In genomic region chr2:223865907-223866508, GRCh38 we compare ENCODE assay signal across 12 cellular contexts. TPM values are rescaled to one million over a fixed set of nuclear protein-coding genes. Genes with fewer than 3 reads are reported as not detected.
DNase-seq lines count a peak whose midpoint lies in the region; ATAC-seq and TF ChIP-seq lines count a peak whose summit lies in the region.
"Had no signal": no experiment of that assay in that cellular context is flagged by ENCODE, and none has a peak within 500 bp of the region (broad histone marks: within the 10 kb centered on the region; RNA-seq: fewer than 3 reads in every experiment).

No MANE protein-coding gene starts in this region.

- peaks cover 24% of the 10 kb centered on the region for H3K4me1 Mint-ChIP-seq in activated naive CD4-positive, alpha-beta T cell treated with anti-CD3 and anti-CD28 coated beads, Interleukin-2, amount 50 U/mL, for 24 hours
- H3K4me1 Mint-ChIP-seq in activated naive CD4-positive, alpha-beta T cell treated with anti-CD3 and anti-CD28 coated beads for 36 hours (ENCODE audit: low read depth): peaks cover 21% of the 10 kb centered on the region
- H3K4me1 Mint-ChIP-seq in IgD-negative memory B cell: peaks cover 10 to 25% (median 14%) of the 10 kb centered on the region in 3 donors
- peaks cover 20% of the 10 kb centered on the region for H3K4me1 Mint-ChIP-seq in activated naive CD8-positive, alpha-beta T cell treated with anti-CD3 and anti-CD28 coated beads for 36 hours
- peaks cover 22% of the 10 kb centered on the region for H3K4me1 Mint-ChIP-seq in stimulated activated effector memory CD8-positive, alpha-beta T cell treated with anti-CD3 and anti-CD28 coated beads, Interleukin-12 subunit alpha, Interleukin-12 subunit beta, amount 100 ng/mL, for 72 hours
- peaks cover 8% of the 10 kb centered on the region for H3K4me1 Mint-ChIP-seq in osteocyte (ENCODE audit: unreplicated experiment)

- H3K27ac Mint-ChIP-seq in activated naive CD4-positive, alpha-beta T cell treated with anti-CD3 and anti-CD28 coated beads, Interleukin-2, amount 50 U/mL, for 24 hours: no peak overlapping the region
- no peak overlapping the region for H3K27ac Mint-ChIP-seq in activated naive CD4-positive, alpha-beta T cell treated with anti-CD3 and anti-CD28 coated beads for 36 hours
- H3K27ac Mint-ChIP-seq in IgD-negative memory B cell (peak overlapping the region; percentile 40 to 82 (median 53)), osteocyte (ENCODE audit: unreplicated experiment) (no peak overlapping the region)
- no peak overlapping the region for H3K27ac Mint-ChIP-seq in activated naive CD8-positive, alpha-beta T cell treated with anti-CD3 and anti-CD28 coated beads for 36 hours
- peak overlapping the region; percentile 71 for H3K27ac Mint-ChIP-seq in stimulated activated effector memory CD8-positive, alpha-beta T cell treated with anti-CD3 and anti-CD28 coated beads, Interleukin-12 subunit alpha, Interleukin-12 subunit beta, amount 100 ng/mL, for 72 hours

- ATAC-seq in stimulated activated effector memory CD8-positive, alpha-beta T cell treated with anti-CD3 and anti-CD28 coated beads, Interleukin-12 subunit alpha, Interleukin-12 subunit beta, amount 100 ng/mL, for 72 hours: peak; percentile 73
- ATAC-seq in activated CD4-positive, CD25-positive, alpha-beta regulatory T cell treated with anti-CD3 and anti-CD28 coated beads, Interleukin-2, amount 50 U/mL, for 24 hours: no peak

- H3K9me3 Mint-ChIP-seq in activated naive CD4-positive, alpha-beta T cell treated with anti-CD3 and anti-CD28 coated beads, Interleukin-2, amount 50 U/mL, for 24 hours: no peaks in the 10 kb centered on the region
- H3K9me3 Mint-ChIP-seq in activated naive CD4-positive, alpha-beta T cell treated with anti-CD3 and anti-CD28 coated beads for 36 hours: no peaks in the 10 kb centered on the region
- no peaks in the 10 kb centered on the region for H3K9me3 Mint-ChIP-seq in IgD-negative memory B cell
- H3K9me3 Mint-ChIP-seq in activated naive CD8-positive, alpha-beta T cell treated with anti-CD3 and anti-CD28 coated beads for 36 hours: no peaks in the 10 kb centered on the region
- H3K9me3 Mint-ChIP-seq in stimulated activated effector memory CD8-positive, alpha-beta T cell treated with anti-CD3 and anti-CD28 coated beads, Interleukin-12 subunit alpha, Interleukin-12 subunit beta, amount 100 ng/mL, for 72 hours: no peaks in the 10 kb centered on the region
- no peaks in the 10 kb centered on the region for H3K9me3 Mint-ChIP-seq in osteocyte (ENCODE audit: unreplicated experiment)

- no peaks in the 10 kb centered on the region for H3K27me3 Mint-ChIP-seq in activated naive CD4-positive, alpha-beta T cell treated with anti-CD3 and anti-CD28 coated beads, Interleukin-2, amount 50 U/mL, for 24 hours
- H3K27me3 Mint-ChIP-seq in activated naive CD4-positive, alpha-beta T cell treated with anti-CD3 and anti-CD28 coated beads for 36 hours (ENCODE audit: low read depth): no peaks in the 10 kb centered on the region
- H3K27me3 Mint-ChIP-seq in IgD-negative memory B cell (no peaks in the 10 kb centered on the region), osteocyte (ENCODE audit: unreplicated experiment) (no peaks in the 10 kb centered on the region)
- no peaks in the 10 kb centered on the region for H3K27me3 Mint-ChIP-seq in activated naive CD8-positive, alpha-beta T cell treated with anti-CD3 and anti-CD28 coated beads for 36 hours
- H3K27me3 Mint-ChIP-seq: naive B cell had no signal

- peaks cover 2% of the 10 kb centered on the region for H3K36me3 Mint-ChIP-seq in activated naive CD4-positive, alpha-beta T cell treated with anti-CD3 and anti-CD28 coated beads, Interleukin-2, amount 50 U/mL, for 24 hours
- peaks cover 7% of the 10 kb centered on the region for H3K36me3 Mint-ChIP-seq in activated naive CD4-positive, alpha-beta T cell treated with anti-CD3 and anti-CD28 coated beads for 36 hours (ENCODE audit: low read depth)
- H3K36me3 Mint-ChIP-seq in IgD-negative memory B cell (peaks cover 8% of the 10 kb centered on the region), osteocyte (ENCODE audit: unreplicated experiment) (peaks cover 16% of the 10 kb centered on the region)
- peaks cover 4% of the 10 kb centered on the region for H3K36me3 Mint-ChIP-seq in activated naive CD8-positive, alpha-beta T cell treated with anti-CD3 and anti-CD28 coated beads for 36 hours
- peaks cover 7% of the 10 kb centered on the region for H3K36me3 Mint-ChIP-seq in stimulated activated effector memory CD8-positive, alpha-beta T cell treated with anti-CD3 and anti-CD28 coated beads, Interleukin-12 subunit alpha, Interleukin-12 subunit beta, amount 100 ng/mL, for 72 hours

- TF ChIP-seq CTCF in osteocyte (IDR thresholded peaks at IDR 0.05): no peak

- peak overlapping the region; percentile 34 for H3K4me3 Mint-ChIP-seq in activated naive CD4-positive, alpha-beta T cell treated with anti-CD3 and anti-CD28 coated beads, Interleukin-2, amount 50 U/mL, for 24 hours
- no peak overlapping the region for H3K4me3 Mint-ChIP-seq in activated naive CD4-positive, alpha-beta T cell treated with anti-CD3 and anti-CD28 coated beads for 36 hours
- H3K4me3 Mint-ChIP-seq in IgD-negative memory B cell (peak overlapping the region in 2 of 4 donors; percentile 67 to 78), osteocyte (ENCODE audit: unreplicated experiment) (no peak overlapping the region)
- H3K4me3 Mint-ChIP-seq in activated naive CD8-positive, alpha-beta T cell treated with anti-CD3 and anti-CD28 coated beads for 36 hours: peak overlapping the region; percentile 10
- H3K4me3 Mint-ChIP-seq in stimulated activated effector memory CD8-positive, alpha-beta T cell treated with anti-CD3 and anti-CD28 coated beads, Interleukin-12 subunit alpha, Interleukin-12 subunit beta, amount 100 ng/mL, for 72 hours: no peak overlapping the region

- intact Hi-C loops in activated naive CD4-positive, alpha-beta T cell treated with anti-CD3 and anti-CD28 coated beads for 36 hours (cut with micrococcal nuclease): no loop called here

- DNase-seq in activated naive CD4-positive, alpha-beta T cell treated with anti-CD3 and anti-CD28 coated beads for 36 hours: no peak
- no peak for DNase-seq in activated naive CD8-positive, alpha-beta T cell treated with anti-CD3 and anti-CD28 coated beads for 36 hours
- no peak for DNase-seq in stimulated activated effector memory CD8-positive, alpha-beta T cell treated with anti-CD3 and anti-CD28 coated beads, Interleukin-12 subunit alpha, Interleukin-12 subunit beta, amount 100 ng/mL, for 72 hours (ENCODE audit: low spot score in 2 of 2)
- DNase-seq in AG08396 (ENCODE audit: low spot score) (no peak), osteocyte (ENCODE audit: extremely low spot score, unreplicated experiment) (no peak)
- DNase-seq: aorta; naive B cell; spleen; stimulated activated CD8-positive, alpha-beta memory T cell treated with anti-CD3 and anti-CD28 coated beads, Interleukin-4, amount 100 ng/mL, for 48 hours had no signal

- CTCF ChIA-PET in activated naive CD4-positive, alpha-beta T cell treated with anti-CD3 and anti-CD28 coated beads for 36 hours (lab: Charles Lee): no interaction called here

RNA-seq across cellular contexts. Expression of gene AP1S3, which starts 28.6 kb away (rescaled TPM):
- total RNA-seq in activated naive CD4-positive, alpha-beta T cell treated with anti-CD3 and anti-CD28 coated beads for 36 hours: 10 to 100 TPM; 10.7 to 12.8 TPM
- polyA plus RNA-seq in IgD-negative memory B cell: 23.0 TPM
- 10 to 100 TPM; 10.5 to 11.3 TPM for total RNA-seq in activated naive CD8-positive, alpha-beta T cell treated with anti-CD3 and anti-CD28 coated beads for 36 hours
- 3.1 and 3.5 TPM in 2 replicates for total RNA-seq in osteocyte

Comparison
In these comparisons a context has a peak if more than half of its experiments do, and no peak if none do; other contexts are left out.
1. H3K4me3 Mint-ChIP-seq: peak in activated naive CD4-positive, alpha-beta T cell treated with anti-CD3 and anti-CD28 coated beads, Interleukin-2, amount 50 U/mL, for 24 hours (single experiment) and activated naive CD8-positive, alpha-beta T cell treated with anti-CD3 and anti-CD28 coated beads for 36 hours (single experiment); none in activated naive CD4-positive, alpha-beta T cell treated with anti-CD3 and anti-CD28 coated beads for 36 hours (single experiment), stimulated activated effector memory CD8-positive, alpha-beta T cell treated with anti-CD3 and anti-CD28 coated beads, Interleukin-12 subunit alpha, Interleukin-12 subunit beta, amount 100 ng/mL, for 72 hours (single experiment) and osteocyte (single experiment).
2. H3K27ac Mint-ChIP-seq: peak in IgD-negative memory B cell (3 of 3) and stimulated activated effector memory CD8-positive, alpha-beta T cell treated with anti-CD3 and anti-CD28 coated beads, Interleukin-12 subunit alpha, Interleukin-12 subunit beta, amount 100 ng/mL, for 72 hours (single experiment); none in activated naive CD4-positive, alpha-beta T cell treated with anti-CD3 and anti-CD28 coated beads, Interleukin-2, amount 50 U/mL, for 24 hours (single experiment), activated naive CD4-positive, alpha-beta T cell treated with anti-CD3 and anti-CD28 coated beads for 36 hours (single experiment), activated naive CD8-positive, alpha-beta T cell treated with anti-CD3 and anti-CD28 coated beads for 36 hours (single experiment) and osteocyte (single experiment).